Comparison of ENCODE assay signal across 24 cellular contexts in the genomic region with DNA sequence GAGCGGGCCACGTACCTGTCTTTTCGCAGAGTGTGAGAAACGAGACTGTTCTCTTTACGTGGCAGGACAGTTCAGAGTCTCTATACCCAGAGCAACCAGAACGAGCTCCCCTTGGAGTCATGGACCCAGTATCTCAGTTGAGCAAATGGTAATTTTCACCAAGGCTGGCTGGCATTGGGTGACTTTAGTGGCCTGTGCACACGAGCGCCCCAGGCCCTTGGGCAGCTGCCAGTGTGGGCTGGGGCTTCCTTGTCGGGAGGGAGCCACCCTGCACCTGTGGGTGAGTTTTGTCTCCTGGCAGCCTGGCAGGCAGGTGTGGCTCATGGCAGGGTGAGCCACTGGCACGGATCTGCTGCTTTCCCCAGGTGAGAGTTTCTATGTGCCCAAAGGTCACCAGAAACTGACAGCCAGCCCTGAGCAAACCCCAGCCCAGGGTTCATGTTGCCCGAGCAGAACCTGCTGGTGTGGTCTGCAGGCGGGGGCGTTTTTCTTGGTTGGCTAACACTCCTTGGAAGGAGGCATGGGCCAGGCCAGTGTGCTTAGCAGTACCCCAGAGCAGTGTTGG.
DNase-seq lines count a peak whose midpoint lies in the region; ATAC-seq and TF ChIP-seq lines count a peak whose summit lies in the region.
"Had no signal": no experiment of that assay in that cellular context is flagged by ENCODE, and none has a peak within 500 bp of the region (broad histone marks: within the 10 kb centered on the region; RNA-seq: fewer than 3 reads in every experiment).

No MANE protein-coding gene starts in this region.

- no peak overlapping the region for H3K4ac ChIP-seq in mesenchymal stem cell (ENCODE audit: low read depth in 1 of 2, low read length in 2 of 2)

- H3K4me1 ChIP-seq in RWPE2 (ENCODE audit: insufficient read depth, poor library complexity, severe bottlenecking) = peaks cover 29% of the 10 kb centered on the region
- peaks cover 14 to 21% of the 10 kb centered on the region in 2 donors for H3K4me1 ChIP-seq in thyroid gland
- H3K4me1 ChIP-seq in mesenchymal stem cell (ENCODE audit: control insufficient read depth, insufficient read depth, low read depth, low read length) = peaks cover 21% of the 10 kb centered on the region
- H3K4me1 ChIP-seq: adrenal gland, left lung, parathyroid adenoma had no signal

- no peak overlapping the region for H3K27ac ChIP-seq in RWPE2 (ENCODE audit: poor library complexity, severe bottlenecking)
- no peak overlapping the region for H3K27ac ChIP-seq in thyroid gland
- no peak overlapping the region for H3K27ac ChIP-seq in mesenchymal stem cell (ENCODE audit: low read length, poor library complexity, severe bottlenecking)
- H3K27ac ChIP-seq: adrenal gland, cardiac muscle cell, left lung, parathyroid adenoma had no signal

- no peak overlapping the region for H2BK12ac ChIP-seq in mesenchymal stem cell (ENCODE audit: low read length in 2 of 2)

- H2BK5ac ChIP-seq in mesenchymal stem cell (ENCODE audit: low read depth, low read length, poor library complexity, severe bottlenecking) = no peak overlapping the region

- H4K91ac ChIP-seq in mesenchymal stem cell (ENCODE audit: low read length) = no peak overlapping the region

- H3K79me1 ChIP-seq in mesenchymal stem cell (replicated peaks; ENCODE audit: low read length, poor library complexity, severe bottlenecking) = no peaks in the 10 kb centered on the region

- no peaks in the 10 kb centered on the region for H3K36me3 ChIP-seq in RWPE2 (ENCODE audit: low read depth)
- H3K36me3 ChIP-seq in thyroid gland = no peaks in the 10 kb centered on the region
- H3K36me3 ChIP-seq in mesenchymal stem cell (ENCODE audit: control insufficient read depth in 1 of 2, insufficient read depth in 2 of 2, low read depth in 1 of 2, low read length in 2 of 2) = peaks cover 0 to 6% of the 10 kb centered on the region in 2 experiments
- H3K36me3 ChIP-seq: adrenal gland, cardiac muscle cell, left lung had no signal

- WGBS in thyroid gland, 2 donors = 70 to 79% methylated on average over 12 of the region's 13 CpGs
- WGBS in mesenchymal stem cell = 96% methylated on average over 13 of the region's 13 CpGs

- no peak overlapping the region for H4K8ac ChIP-seq in mesenchymal stem cell (ENCODE audit: low read length)

- H3K9me3 ChIP-seq in RWPE2 (ENCODE audit: severe bottlenecking) (no peaks in the 10 kb centered on the region), thyroid gland (no peaks in the 10 kb centered on the region), mesenchymal stem cell (ENCODE audit: control insufficient read depth, low read length) (no peaks in the 10 kb centered on the region)
- H3K9me3 ChIP-seq: adrenal gland, left lung had no signal

- H2BK120ac ChIP-seq in mesenchymal stem cell (ENCODE audit: low read depth, low read length) = no peak overlapping the region

- H3K18ac ChIP-seq in mesenchymal stem cell (ENCODE audit: low read depth in 1 of 2, low read length in 2 of 2) = no peak overlapping the region

- ATAC-seq in RWPE2 (ENCODE audit: low read depth) = no peak
- ATAC-seq: activated CD4-positive, CD25-positive, alpha-beta regulatory T cell treated with anti-CD3 and anti-CD28 coated beads, Interleukin-2, amount 50 U/mL, for 24 hours; left lung; naive thymus-derived CD4-positive, alpha-beta T cell; Panc1; SK-N-SH treated with all-trans-retinoic acid at 6 μM for 48 hours had no signal

- DNase-seq in NCI-H1417 (lab: John Stamatoyannopoulos, UW) (peak in 2 of 3 experiments; percentile 52 to 67), NCI-H1417 treated with DMSO at 0.1 percent for 48 hours (lab: John Stamatoyannopoulos, UW) (no peak), RWPE2 (ENCODE audit: low spot score) (peak; percentile 74), mesenteric fat pad (ENCODE audit: low spot score) (peak; percentile 86), thyroid gland (peak; percentile 32 to 33), NCI-H146 (lab: John Stamatoyannopoulos, UW) (no peak), middle frontal gyrus (ENCODE audit: extremely low spot score, low spot score) (no peak), mesenchymal stem cell (no peak)
- DNase-seq: 8988T; adrenal gland; DMS153; erythroblast; left lung; naive thymus-derived CD4-positive, alpha-beta T cell; NCI-H1694 treated with DMSO at 0.1 percent for 48 hours; NCI-H526 treated with DMSO at 0.1 percent for 48 hours; stimulated activated CD4-positive, alpha-beta T cell treated with anti-CD3 and anti-CD28 coated beads, Interleukin-4, amount 100 ng/mL, for 24 hours; T-helper 9 cell had no signal

- H3K14ac ChIP-seq in mesenchymal stem cell (ENCODE audit: low read length in 2 of 2) = no peak overlapping the region

- no peak overlapping the region for H3K4me3 ChIP-seq in RWPE2 (ENCODE audit: severe bottlenecking)
- H3K4me3 ChIP-seq in thyroid gland (replicated peaks in 1 of 3) = no peak overlapping the region
- no peak overlapping the region for H3K4me3 ChIP-seq in mesenchymal stem cell (ENCODE audit: insufficient read depth in 1 of 2, low read depth in 1 of 2, low read length in 2 of 2)
- H3K4me3 ChIP-seq: adrenal gland, cardiac muscle cell, dorsolateral prefrontal cortex, left lung had no signal

- no peak overlapping the region for H2AFZ ChIP-seq in mesenchymal stem cell (ENCODE audit: low read depth, low read length)
- H2AFZ ChIP-seq: parathyroid adenoma had no signal

- no peak overlapping the region for H2AK5ac ChIP-seq in mesenchymal stem cell (ENCODE audit: low read length, severe bottlenecking)

- H3K27me3 ChIP-seq in RWPE2 (ENCODE audit: insufficient read depth, poor library complexity, severe bottlenecking) (no peaks in the 10 kb centered on the region), thyroid gland (no peaks in the 10 kb centered on the region), mesenchymal stem cell (ENCODE audit: control insufficient read depth in 1 of 2, insufficient read depth in 1 of 2, low read length in 2 of 2) (no peaks in the 10 kb centered on the region)
- H3K27me3 ChIP-seq: adrenal gland, cardiac muscle cell, dorsolateral prefrontal cortex, left lung had no signal

- no peak for TF ChIP-seq POLR2A in thyroid gland (IDR thresholded peaks at IDR 0.05)

- no peak overlapping the region for H3K9ac ChIP-seq in mesenchymal stem cell (ENCODE audit: low read length)
- H3K9ac ChIP-seq: parathyroid adenoma had no signal

- no peak overlapping the region for H3K4me2 ChIP-seq in mesenchymal stem cell (ENCODE audit: low read length, poor library complexity, severe bottlenecking)

- no peak for TF ChIP-seq CTCF in RWPE2 (IDR thresholded peaks at IDR 0.05; ENCODE audit: poor library complexity, severe bottlenecking)
- no peak for TF ChIP-seq CTCF in thyroid gland (IDR thresholded peaks at IDR 0.05)

- intact Hi-C loops in thyroid gland (cut with DNase I) = no loop called here

- H3K23ac ChIP-seq in mesenchymal stem cell (ENCODE audit: low read length in 2 of 2) = no peak overlapping the region

- H2BK15ac ChIP-seq in mesenchymal stem cell (ENCODE audit: low read depth, poor library complexity, severe bottlenecking) = no peak overlapping the region

Comparison
In these comparisons a context has a peak if more than half of its experiments do, and no peak if none do; other contexts are left out.
1. DNase-seq: peak in NCI-H1417 (2 of 3), RWPE2 (single experiment), mesenteric fat pad (single experiment) and thyroid gland (2 of 2); none in NCI-H1417 treated with DMSO at 0.1 percent for 48 hours (single experiment), NCI-H146 (single experiment), middle frontal gyrus (single experiment) and mesenchymal stem cell (single experiment).